18 cellular contexts compared by ENCODE assay signal in genomic region chr5:153429734-153430133, GRCh38.
DNase-seq lines count a peak whose midpoint lies in the region; ATAC-seq and TF ChIP-seq lines count a peak whose summit lies in the region.
"Had no signal": no experiment of that assay in that cellular context is flagged by ENCODE, and none has a peak within 500 bp of the region (broad histone marks: within the 10 kb centered on the region; RNA-seq: fewer than 3 reads in every experiment).

No MANE protein-coding gene starts in this region.

- intact Hi-C loops in activated CD8-positive, alpha-beta T cell treated with anti-CD3 and anti-CD28 coated beads for 36 hours (cut with micrococcal nuclease), result no loop called here

- H3K27me3 Mint-ChIP-seq in activated CD8-positive, alpha-beta T cell treated with anti-CD3 and anti-CD28 coated beads for 36 hours, result peaks cover 4% of the 10 kb centered on the region
- no peaks in the 10 kb centered on the region for H3K27me3 Mint-ChIP-seq in activated CD8-positive, alpha-beta T cell treated with anti-CD3 and anti-CD28 coated beads, Interleukin-2, amount 10 ng/mL, durations not matched to agents 7 days and 5 days (ENCODE audit: low read depth)
- H3K27me3 Mint-ChIP-seq in WTC11 (ENCODE audit: low read depth) (no peaks in the 10 kb centered on the region), type B pancreatic cell (peaks cover 16% of the 10 kb centered on the region)

- no peak overlapping the region for H3K27ac Mint-ChIP-seq in activated CD8-positive, alpha-beta T cell treated with anti-CD3 and anti-CD28 coated beads for 36 hours
- H3K27ac Mint-ChIP-seq in activated CD8-positive, alpha-beta T cell treated with anti-CD3 and anti-CD28 coated beads, Interleukin-2, amount 10 ng/mL, durations not matched to agents 7 days and 5 days, result no peak overlapping the region
- H3K27ac Mint-ChIP-seq in WTC11 (no peak overlapping the region), type B pancreatic cell (no peak overlapping the region)
- H3K27ac Mint-ChIP-seq: activated naive CD4-positive, alpha-beta T cell treated with anti-CD3 and anti-CD28 coated beads, Interleukin-2, amount 50 U/mL, for 24 hours; CD4-positive, alpha-beta memory T cell had no signal

- ATAC-seq in activated CD8-positive, alpha-beta T cell treated with anti-CD3 and anti-CD28 coated beads for 36 hours, result peak; percentile 37
- no peak for ATAC-seq in activated CD8-positive, alpha-beta T cell treated with anti-CD3 and anti-CD28 coated beads, Interleukin-2, amount 10 ng/mL, durations not matched to agents 7 days and 5 days
- peak; percentile 85 for ATAC-seq in GM21619 (IDR thresholded peaks at IDR 0.05; ENCODE audit: unreplicated experiment)
- peak; percentile 71 for ATAC-seq in HG03060 (IDR thresholded peaks at IDR 0.05; ENCODE audit: low read depth, unreplicated experiment)
- ATAC-seq in WTC11, result peak; percentile 20; the same call in 1 of the 2 replicates

- H3K9me3 Mint-ChIP-seq in activated CD8-positive, alpha-beta T cell treated with anti-CD3 and anti-CD28 coated beads for 36 hours, result no peaks in the 10 kb centered on the region
- H3K9me3 Mint-ChIP-seq in activated CD8-positive, alpha-beta T cell treated with anti-CD3 and anti-CD28 coated beads, Interleukin-2, amount 10 ng/mL, durations not matched to agents 7 days and 5 days (ENCODE audit: insufficient read depth), result no peaks in the 10 kb centered on the region
- H3K9me3 Mint-ChIP-seq in WTC11 (peaks cover 2% of the 10 kb centered on the region), type B pancreatic cell (no peaks in the 10 kb centered on the region)

- in situ Hi-C loops in GM13976 (cut with MboI; ENCODE audit: low sequenced_read_pairs, unreplicated experiment), result no loop called here

- DNase-seq in activated CD8-positive, alpha-beta T cell treated with anti-CD3 and anti-CD28 coated beads for 36 hours, result peak; percentile 8
- DNase-seq in activated CD8-positive, alpha-beta T cell treated with anti-CD3 and anti-CD28 coated beads, Interleukin-2, amount 10 ng/mL, durations not matched to agents 7 days and 5 days, result no peak
- DNase-seq in WTC11 (ENCODE audit: low spot score) (no peak), GM13976 (ENCODE audit: low spot score) (no peak), type B pancreatic cell (ENCODE audit: extremely low spot score, unreplicated experiment) (no peak), HUDEP-2 (lab: John Stamatoyannopoulos, UW; ENCODE audit: unreplicated experiment in 76 of 76) (no peak)
- DNase-seq: 8988T; CD4-positive, alpha-beta memory T cell; central memory CD4-positive, alpha-beta T cell; GDM1; midbrain; NCI-H1105; NCI-H446; PC-9; tibial artery had no signal

- POLR2A ChIA-PET in activated CD8-positive, alpha-beta T cell treated with anti-CD3 and anti-CD28 coated beads for 36 hours (lab: Charles Lee), result no interaction called here
- POLR2A ChIA-PET in activated CD8-positive, alpha-beta T cell treated with anti-CD3 and anti-CD28 coated beads, Interleukin-2, amount 10 ng/mL, durations not matched to agents 7 days and 5 days (lab: Charles Lee), result no interaction called here
- POLR2A ChIA-PET in WTC11 (lab: Charles Lee), result no interaction called here

- H3K4me3 Mint-ChIP-seq in activated CD8-positive, alpha-beta T cell treated with anti-CD3 and anti-CD28 coated beads for 36 hours, result no peak overlapping the region
- no peak overlapping the region for H3K4me3 Mint-ChIP-seq in activated CD8-positive, alpha-beta T cell treated with anti-CD3 and anti-CD28 coated beads, Interleukin-2, amount 10 ng/mL, durations not matched to agents 7 days and 5 days
- no peak overlapping the region for H3K4me3 Mint-ChIP-seq in WTC11
- no peak overlapping the region for H3K4me3 Mint-ChIP-seq in type B pancreatic cell
- H3K4me3 Mint-ChIP-seq: activated naive CD4-positive, alpha-beta T cell treated with anti-CD3 and anti-CD28 coated beads, Interleukin-2, amount 50 U/mL, for 24 hours; CD4-positive, alpha-beta memory T cell had no signal

- CTCF ChIA-PET in activated CD8-positive, alpha-beta T cell treated with anti-CD3 and anti-CD28 coated beads for 36 hours (lab: Charles Lee), result no interaction called here
- CTCF ChIA-PET in activated CD8-positive, alpha-beta T cell treated with anti-CD3 and anti-CD28 coated beads, Interleukin-2, amount 10 ng/mL, durations not matched to agents 7 days and 5 days (lab: Charles Lee), result no interaction called here
- CTCF ChIA-PET in WTC11 (lab: Charles Lee), result interaction anchor here (1.7 kb wide), 1 partner anchor 535 kb away, joined by 6 read pairs; no protein-coding TSS in a partner anchor

- H3K4me1 Mint-ChIP-seq in activated CD8-positive, alpha-beta T cell treated with anti-CD3 and anti-CD28 coated beads for 36 hours (ENCODE audit: low read depth), result no peaks in the 10 kb centered on the region
- H3K4me1 Mint-ChIP-seq in activated CD8-positive, alpha-beta T cell treated with anti-CD3 and anti-CD28 coated beads, Interleukin-2, amount 10 ng/mL, durations not matched to agents 7 days and 5 days (ENCODE audit: low read depth), result no peaks in the 10 kb centered on the region
- peaks cover 19% of the 10 kb centered on the region for H3K4me1 Mint-ChIP-seq in WTC11
- no peaks in the 10 kb centered on the region for H3K4me1 Mint-ChIP-seq in type B pancreatic cell (ENCODE audit: unreplicated experiment)
- H3K4me1 Mint-ChIP-seq: activated naive CD4-positive, alpha-beta T cell treated with anti-CD3 and anti-CD28 coated beads, Interleukin-2, amount 50 U/mL, for 24 hours; CD4-positive, alpha-beta memory T cell had no signal

- no peaks in the 10 kb centered on the region for H3K36me3 Mint-ChIP-seq in activated CD8-positive, alpha-beta T cell treated with anti-CD3 and anti-CD28 coated beads for 36 hours (ENCODE audit: low read depth)
- H3K36me3 Mint-ChIP-seq in activated CD8-positive, alpha-beta T cell treated with anti-CD3 and anti-CD28 coated beads, Interleukin-2, amount 10 ng/mL, durations not matched to agents 7 days and 5 days (ENCODE audit: low read depth), result no peaks in the 10 kb centered on the region
- H3K36me3 Mint-ChIP-seq in WTC11, result no peaks in the 10 kb centered on the region
- no peaks in the 10 kb centered on the region for H3K36me3 Mint-ChIP-seq in type B pancreatic cell
- H3K36me3 Mint-ChIP-seq: activated naive CD4-positive, alpha-beta T cell treated with anti-CD3 and anti-CD28 coated beads, Interleukin-2, amount 50 U/mL, for 24 hours; CD4-positive, alpha-beta memory T cell had no signal

- no peak for TF ChIP-seq CTCF in activated CD8-positive, alpha-beta T cell treated with anti-CD3 and anti-CD28 coated beads for 36 hours (IDR thresholded peaks at IDR 0.05)
- TF ChIP-seq CTCF in WTC11 (IDR thresholded peaks at IDR 0.05), result no peak
- TF ChIP-seq CTCF in GM13976 (IDR thresholded peaks at IDR 0.05; ENCODE audit: borderline replicate concordance, control extremely low read depth, extremely low read depth, insufficient read depth, missing control alignments), result no peak
- TF ChIP-seq CTCF in type B pancreatic cell (conservative IDR thresholded peaks at IDR 0.05), result no peak

TF ChIP-seq in WTC11, 78 proteins besides CTCF, POLR2A, EP300 and RAD21:
- TF ChIP-seq ZSCAN18 (CRISPR knock-in tag; IDR thresholded peaks at IDR 0.05) (no peak), ZNF671 (CRISPR knock-in tag; IDR thresholded peaks at IDR 0.05) (no peak), TEAD1 (CRISPR knock-in tag; IDR thresholded peaks at IDR 0.05) (no peak), SMAD3 (CRISPR knock-in tag; IDR thresholded peaks at IDR 0.05; ENCODE audit: borderline replicate concordance) (no peak), ZBTB21 (CRISPR knock-in tag; IDR thresholded peaks at IDR 0.05; ENCODE audit: borderline replicate concordance) (no peak), ELF4 (CRISPR knock-in tag; IDR thresholded peaks at IDR 0.05; ENCODE audit: low read depth) (no peak), SMAD4 (CRISPR knock-in tag; IDR thresholded peaks at IDR 0.05) (no peak), NFYB (CRISPR knock-in tag; conservative IDR thresholded peaks at IDR 0.05; ENCODE audit: low read depth) (no peak), SP1 (CRISPR knock-in tag; conservative IDR thresholded peaks at IDR 0.05) (no peak), FOXP1 (CRISPR knock-in tag; IDR thresholded peaks at IDR 0.05; ENCODE audit: borderline replicate concordance) (no peak), ZNF317 (CRISPR knock-in tag; IDR thresholded peaks at IDR 0.05; ENCODE audit: borderline replicate concordance, low read depth) (no peak), MYBL2 (CRISPR knock-in tag; IDR thresholded peaks at IDR 0.05) (no peak)
- TF ChIP-seq, protein P1, sequence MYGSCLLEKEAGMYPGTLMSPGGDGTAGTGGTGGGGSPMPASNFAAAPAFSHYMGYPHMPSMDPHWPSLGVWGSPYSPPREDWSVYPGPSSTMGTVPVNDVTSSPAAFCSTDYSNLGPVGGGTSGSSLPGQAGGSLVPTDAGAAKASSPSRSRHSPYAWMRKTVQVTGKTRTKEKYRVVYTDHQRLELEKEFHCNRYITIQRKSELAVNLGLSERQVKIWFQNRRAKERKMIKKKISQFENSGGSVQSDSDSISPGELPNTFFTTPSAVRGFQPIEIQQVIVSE (CRISPR knock-in tag; IDR thresholded peaks at IDR 0.05; ENCODE audit: borderline replicate concordance), result no peak
- TF ChIP-seq, protein P2, sequence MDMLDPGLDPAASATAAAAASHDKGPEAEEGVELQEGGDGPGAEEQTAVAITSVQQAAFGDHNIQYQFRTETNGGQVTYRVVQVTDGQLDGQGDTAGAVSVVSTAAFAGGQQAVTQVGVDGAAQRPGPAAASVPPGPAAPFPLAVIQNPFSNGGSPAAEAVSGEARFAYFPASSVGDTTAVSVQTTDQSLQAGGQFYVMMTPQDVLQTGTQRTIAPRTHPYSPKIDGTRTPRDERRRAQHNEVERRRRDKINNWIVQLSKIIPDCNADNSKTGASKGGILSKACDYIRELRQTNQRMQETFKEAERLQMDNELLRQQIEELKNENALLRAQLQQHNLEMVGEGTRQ (CRISPR knock-in tag; IDR thresholded peaks at IDR 0.05), result no peak
